Comparison of ENCODE assay signal across 3 cellular contexts in the genomic region with DNA sequence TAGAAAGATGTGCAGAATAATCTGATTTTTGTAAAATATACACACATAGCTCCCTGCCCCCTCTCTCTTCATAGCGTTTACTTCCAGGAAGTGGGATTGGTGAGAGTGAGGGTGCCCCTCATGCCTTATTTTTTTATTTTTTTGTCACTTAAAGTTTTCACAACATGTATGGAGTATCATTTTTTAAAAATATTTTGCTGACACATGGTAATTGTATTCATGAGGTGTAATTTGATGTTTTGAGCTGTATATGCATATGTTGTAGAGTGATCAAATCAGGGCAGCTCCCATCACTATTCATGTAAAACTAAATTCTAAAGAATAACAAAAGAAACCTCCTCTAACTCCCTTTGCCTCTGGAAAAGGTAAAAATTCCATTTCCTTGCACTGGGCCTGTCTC.
TF ChIP-seq lines count a peak whose summit lies in the region.

No MANE protein-coding gene starts in this region.

TF ChIP-seq in A549, 52 proteins besides CTCF, POLR2A, EP300 and RAD21:
- TF ChIP-seq ATOH8 (CRISPR knock-in tag; IDR thresholded peaks at IDR 0.05; ENCODE audit: low read depth) (no peak), MAFK (IDR thresholded peaks at IDR 0.05; ENCODE audit: partially characterized antibody) (peak; percentile 87)

TF ChIP-seq in IMR-90, 13 proteins besides CTCF, POLR2A, EP300 and RAD21:
- no peak for TF ChIP-seq RCOR1 (IDR thresholded peaks at IDR 0.05; ENCODE audit: insufficient replicate concordance, low read length)
- TF ChIP-seq MAFK (IDR thresholded peaks at IDR 0.05; ENCODE audit: low read depth, low read length), result peak; percentile 92
- no peak for TF ChIP-seq CEBPB (IDR thresholded peaks at IDR 0.05; ENCODE audit: low read depth, low read length)
- no peak for TF ChIP-seq BHLHE40 (IDR thresholded peaks at IDR 0.05; ENCODE audit: low read depth, low read length)

TF ChIP-seq in K562, 482 proteins besides CTCF, POLR2A, EP300 and RAD21:
- no peak for TF ChIP-seq PHF8 (IDR thresholded peaks at IDR 0.05; ENCODE audit: borderline replicate concordance, low read length)
- peak; percentile 79 for TF ChIP-seq ZNF316 (IDR thresholded peaks at IDR 0.05)
- no peak for TF ChIP-seq MIER1 (IDR thresholded peaks at IDR 0.05; ENCODE audit: low read depth)
- no peak for TF ChIP-seq KDM5B (IDR thresholded peaks at IDR 0.05; ENCODE audit: insufficient replicate concordance, low read depth, low read length)
- TF ChIP-seq MAFF (IDR thresholded peaks at IDR 0.05; ENCODE audit: low read length), result peak; percentile 68
- TF ChIP-seq MAFG (tag; conservative IDR thresholded peaks at IDR 0.05), result peak; percentile 64
- no peak for TF ChIP-seq ZNF695 (CRISPR knock-in tag; IDR thresholded peaks at IDR 0.05)
- TF ChIP-seq KDM1A (IDR thresholded peaks at IDR 0.05), result no peak
- TF ChIP-seq WHSC1 (IDR thresholded peaks at IDR 0.05; ENCODE audit: low read length), result no peak
- TF ChIP-seq EWSR1 (IDR thresholded peaks at IDR 0.05; ENCODE audit: borderline replicate concordance, low read depth, partially characterized antibody), result no peak
- TF ChIP-seq, protein P1, sequence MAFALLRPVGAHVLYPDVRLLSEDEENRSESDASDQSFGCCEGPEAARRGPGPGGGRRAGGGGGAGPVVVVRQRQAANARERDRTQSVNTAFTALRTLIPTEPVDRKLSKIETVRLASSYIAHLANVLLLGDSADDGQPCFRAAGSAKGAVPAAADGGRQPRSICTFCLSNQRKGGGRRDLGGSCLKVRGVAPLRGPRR (CRISPR knock-in tag; IDR thresholded peaks at IDR 0.05), result no peak
- TF ChIP-seq C11orf30 (IDR thresholded peaks at IDR 0.05; ENCODE audit: low read depth), result peak; percentile 50
- peak; percentile 71 for TF ChIP-seq MAFK (IDR thresholded peaks at IDR 0.05; ENCODE audit: low read length)
- TF ChIP-seq ZBTB1 (CRISPR knock-in tag; IDR thresholded peaks at IDR 0.05; ENCODE audit: borderline replicate concordance, low read depth), result no peak
TF ChIP-seq in K562: peak in this region for 5.
